Comparison of ENCODE assay signal across 1 cellular context in the genomic region with DNA sequence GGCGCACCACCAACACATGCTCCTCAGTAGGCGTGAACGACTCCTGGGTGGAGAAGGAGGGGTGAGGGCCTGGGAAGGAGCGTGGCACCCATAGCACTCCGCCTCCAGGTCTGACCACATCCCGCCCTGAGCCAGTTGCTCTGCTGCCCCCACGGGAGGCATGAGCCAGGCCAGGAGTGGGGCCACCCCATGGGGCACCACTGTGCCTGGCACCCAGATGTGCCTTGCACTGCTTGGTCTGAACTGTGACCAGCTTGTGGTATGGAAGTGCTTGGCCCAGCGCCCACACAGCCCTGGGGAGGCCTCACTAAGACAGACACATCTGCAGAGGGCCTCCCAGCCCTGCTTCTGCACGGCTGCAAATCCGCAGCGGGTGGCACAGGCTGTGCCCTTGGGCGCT.
TF ChIP-seq lines count a peak whose summit lies in the region.

No MANE protein-coding gene starts in this region.

TF ChIP-seq in GM12878, 131 proteins besides CTCF, POLR2A, EP300 and RAD21:
- TF ChIP-seq GATAD2B (conservative IDR thresholded peaks at IDR 0.05; ENCODE audit: low read depth): peak; percentile 36; the same call in 1 of the 2 replicates
- peak; percentile 1; the same call in 1 of the 2 replicates for TF ChIP-seq IKZF1 (conservative IDR thresholded peaks at IDR 0.05)
- TF ChIP-seq BHLHE40 (IDR thresholded peaks at IDR 0.05; ENCODE audit: borderline replicate concordance in 1 of 2, low read depth in 2 of 2, low read length in 1 of 2): peak in 1 of 2 experiments; percentile 49; a peak in 2 of 4 replicates
- 0 out of 2 replicates have a peak, but pooled peaks have one; percentile 51 for TF ChIP-seq DPF2 (IDR thresholded peaks at IDR 0.05)
- peak; percentile 49 for TF ChIP-seq RUNX3 (IDR thresholded peaks at IDR 0.05; ENCODE audit: low read length)
- TF ChIP-seq IKZF2 (IDR thresholded peaks at IDR 0.05): peak in 1 of 2 experiments; percentile 6; a peak in 1 of 4 replicates
- TF ChIP-seq, protein P1, sequence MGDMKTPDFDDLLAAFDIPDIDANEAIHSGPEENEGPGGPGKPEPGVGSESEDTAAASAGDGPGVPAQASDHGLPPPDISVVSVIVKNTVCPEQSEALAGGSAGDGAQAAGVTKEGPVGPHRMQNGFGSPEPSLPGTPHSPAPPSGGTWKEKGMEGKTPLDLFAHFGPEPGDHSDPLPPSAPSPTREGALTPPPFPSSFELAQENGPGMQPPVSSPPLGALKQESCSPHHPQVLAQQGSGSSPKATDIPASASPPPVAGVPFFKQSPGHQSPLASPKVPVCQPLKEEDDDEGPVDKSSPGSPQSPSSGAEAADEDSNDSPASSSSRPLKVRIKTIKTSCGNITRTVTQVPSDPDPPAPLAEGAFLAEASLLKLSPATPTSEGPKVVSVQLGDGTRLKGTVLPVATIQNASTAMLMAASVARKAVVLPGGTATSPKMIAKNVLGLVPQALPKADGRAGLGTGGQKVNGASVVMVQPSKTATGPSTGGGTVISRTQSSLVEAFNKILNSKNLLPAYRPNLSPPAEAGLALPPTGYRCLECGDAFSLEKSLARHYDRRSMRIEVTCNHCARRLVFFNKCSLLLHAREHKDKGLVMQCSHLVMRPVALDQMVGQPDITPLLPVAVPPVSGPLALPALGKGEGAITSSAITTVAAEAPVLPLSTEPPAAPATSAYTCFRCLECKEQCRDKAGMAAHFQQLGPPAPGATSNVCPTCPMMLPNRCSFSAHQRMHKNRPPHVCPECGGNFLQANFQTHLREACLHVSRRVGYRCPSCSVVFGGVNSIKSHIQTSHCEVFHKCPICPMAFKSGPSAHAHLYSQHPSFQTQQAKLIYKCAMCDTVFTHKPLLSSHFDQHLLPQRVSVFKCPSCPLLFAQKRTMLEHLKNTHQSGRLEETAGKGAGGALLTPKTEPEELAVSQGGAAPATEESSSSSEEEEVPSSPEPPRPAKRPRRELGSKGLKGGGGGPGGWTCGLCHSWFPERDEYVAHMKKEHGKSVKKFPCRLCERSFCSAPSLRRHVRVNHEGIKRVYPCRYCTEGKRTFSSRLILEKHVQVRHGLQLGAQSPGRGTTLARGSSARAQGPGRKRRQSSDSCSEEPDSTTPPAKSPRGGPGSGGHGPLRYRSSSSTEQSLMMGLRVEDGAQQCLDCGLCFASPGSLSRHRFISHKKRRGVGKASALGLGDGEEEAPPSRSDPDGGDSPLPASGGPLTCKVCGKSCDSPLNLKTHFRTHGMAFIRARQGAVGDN (IDR thresholded peaks at IDR 0.05): peak; percentile 30; the same call in 1 of the 2 replicates
- peak; percentile 44; the same call in 1 of the 2 replicates for TF ChIP-seq HDGF (IDR thresholded peaks at IDR 0.05)
